Comparison of ENCODE assay signal across 20 cellular contexts in genomic region chr13:30480292-30480947, GRCh38. TPM values are rescaled to one million over a fixed set of nuclear protein-coding genes. Genes with fewer than 3 reads are reported as not detected.
DNase-seq lines count a peak whose midpoint lies in the region; ATAC-seq, FAIRE-seq and TF ChIP-seq lines count a peak whose summit lies in the region.
"Had no signal": no experiment of that assay in that cellular context is flagged by ENCODE, and none has a peak within 500 bp of the region (broad histone marks: within the 10 kb centered on the region; RNA-seq: fewer than 3 reads in every experiment).

No MANE protein-coding gene starts in this region.

- H3K14ac ChIP-seq in trophoblast cell (ENCODE audit: low read length): no peak overlapping the region

- H3K27me3 ChIP-seq in K562 (ENCODE audit: control insufficient read depth in 2 of 2, insufficient read depth in 2 of 2, low read length in 2 of 2) (peaks cover 5 to 19% of the 10 kb centered on the region in 2 experiments; a peak in 4 of 5 replicates), left lung (no peaks in the 10 kb centered on the region), trophoblast cell (ENCODE audit: insufficient read depth, low read length) (no peaks in the 10 kb centered on the region)
- H3K27me3 ChIP-seq: BLaER1, SJSA1 had no signal

- WGBS in K562 (ENCODE audit: insufficient coverage, low coverage, missing lambda C conversion rate): 5% methylated on average over 4 of the region's 6 CpGs
- WGBS in trophoblast cell (ENCODE audit: extremely low coverage, insufficient coverage, insufficient read length): no CpG with 5 or more reads among the region's 6 CpGs
- WGBS in lower leg skin, 2 donors: 55% methylated on average over 6 of the region's 6 CpGs

- H3K4me2 ChIP-seq in K562 (ENCODE audit: insufficient read depth, low read length) (no peak overlapping the region), trophoblast cell (ENCODE audit: low read length) (no peak overlapping the region)
- H3K4me2 ChIP-seq: BLaER1 had no signal

- H3K9me3 ChIP-seq in HEK293 (ENCODE audit: control insufficient read depth, insufficient read depth, low read depth, low read length) (no peaks in the 10 kb centered on the region), K562 (replicated peaks; ENCODE audit: control insufficient read depth, insufficient read depth, low read depth, low read length) (no peaks in the 10 kb centered on the region), left lung (no peaks in the 10 kb centered on the region), trophoblast cell (ENCODE audit: insufficient read depth, low read depth, low read length) (no peaks in the 10 kb centered on the region)
- H3K9me3 ChIP-seq: BLaER1, SJSA1 had no signal

- FAIRE-seq in K562 (lab: Jason Lieb, UNC): no peak
- FAIRE-seq: GM12892, GM18507 had no signal

- H3K36me3 ChIP-seq in HEK293 (ENCODE audit: control insufficient read depth in 2 of 2, insufficient read depth in 1 of 2, low read length in 2 of 2): no peaks in the 10 kb centered on the region
- no peaks in the 10 kb centered on the region for H3K36me3 ChIP-seq in K562 (ENCODE audit: control insufficient read depth, insufficient read depth, low read length)
- no peaks in the 10 kb centered on the region for H3K36me3 ChIP-seq in left lung
- H3K36me3 ChIP-seq in trophoblast cell (ENCODE audit: control insufficient read depth in 1 of 2, insufficient read depth in 2 of 2, low read length in 2 of 2): no peaks in the 10 kb centered on the region
- H3K36me3 ChIP-seq: BLaER1, SJSA1 had no signal

- intact Hi-C loops in K562 (cut with micrococcal nuclease): no loop called here
- intact Hi-C loops in left lung (cut with DNase I): no loop called here
- intact Hi-C loops in lower leg skin (cut with DNase I; ENCODE audit: low total_unique reads): no loop called here

- TF ChIP-seq CTCF in HEK293 (tag by site-specific recombination; IDR thresholded peaks at IDR 0.05) (no peak), K562 (IDR thresholded peaks at IDR 0.05 in 2 of 3, conservative IDR thresholded peaks at IDR 0.05 in 1 of 3; ENCODE audit: insufficient read depth in 2 of 3, low read depth in 1 of 3, low read length in 3 of 3) (no peak), left lung (IDR thresholded peaks at IDR 0.05) (no peak), lower leg skin (IDR thresholded peaks at IDR 0.05) (no peak)

- ATAC-seq in K562: no peak
- peak; percentile 96 for ATAC-seq in left lung
- no peak for ATAC-seq in GM19324 (IDR thresholded peaks at IDR 0.05; ENCODE audit: low FRiP score, unreplicated experiment)
- ATAC-seq: CD8-positive, alpha-beta T cell; Panc1 had no signal

- POLR2A ChIA-PET in HEK293 (lab: Yijun Ruan, JAX): no interaction called here
- POLR2A ChIA-PET in K562 (lab: Yijun Ruan, JAX): interaction anchor here (2.2 kb wide), 1 partner anchor 14 kb away, joined by 6 read pairs; the partner anchor contains the start of gene HMGB1

- in situ Hi-C loops in K562 (cut with MboI): no loop called here

- H3K23ac ChIP-seq in trophoblast cell (ENCODE audit: low read length): no peak overlapping the region

- CTCF ChIA-PET in HEK293 (lab: Yijun Ruan, JAX) (interaction anchor here (1.1 kb wide), 1 partner anchor 564 kb away, joined by 6 read pairs; no protein-coding TSS in a partner anchor), K562 (lab: Yijun Ruan, JAX; ENCODE audit: low intra/inter-chr PET ratio) (no interaction called here)

- H3K18ac ChIP-seq in trophoblast cell (ENCODE audit: low read length): peak overlapping the region; percentile 72

- no peak for TF ChIP-seq POLR2A in K562 (conservative IDR thresholded peaks at IDR 0.05)
- TF ChIP-seq POLR2A in lower leg skin (IDR thresholded peaks at IDR 0.05): no peak

- H3K9ac ChIP-seq in K562 (ENCODE audit: insufficient read depth in 1 of 2, low read depth in 2 of 2, low read length in 2 of 2) (no peak overlapping the region), trophoblast cell (ENCODE audit: low read length) (no peak overlapping the region)
- H3K9ac ChIP-seq: BLaER1 had no signal

- no TSS peak for BruUV-seq in K562 (replicated peaks; lab: Mats Ljungman, UMichigan)

- no peak overlapping the region for H3K4me3 ChIP-seq in HEK293 (ENCODE audit: low read depth, low read length)
- no peak overlapping the region for H3K4me3 ChIP-seq in K562
- no peak overlapping the region for H3K4me3 ChIP-seq in left lung
- H3K4me3 ChIP-seq in trophoblast cell (ENCODE audit: low read depth, low read length): no peak overlapping the region
- H3K4me3 ChIP-seq in lower leg skin (ENCODE audit: low read depth, poor library complexity, severe bottlenecking): no peak overlapping the region
- H3K4me3 ChIP-seq: BLaER1, SJSA1 had no signal

- no peak for TF ChIP-seq EP300 in K562 (IDR thresholded peaks at IDR 0.05; ENCODE audit: low read length)

- no peak for DNase-seq in K562 (ENCODE audit: extremely low read depth in 1 of 4, low spot score in 3 of 4)
- peak in 1 of 2 donors; percentile 41 for DNase-seq in left lung
- DNase-seq in trophoblast cell: no peak
- no peak for DNase-seq in stimulated activated CD4-positive, alpha-beta T cell treated with anti-CD3 and anti-CD28 coated beads, Interleukin-1b, Interleukin-23, amount 100 ng/mL, for 48 hours
- DNase-seq in lower leg skin (ENCODE audit: low spot score in 2 of 2): no peak
- no peak for DNase-seq in COLO829 (ENCODE audit: low spot score)
- DNase-seq: CD8-positive, alpha-beta T cell; DMS79; KG1; MV-4-11; NCI-H1417; NCI-H187 had no signal

- H3K27ac ChIP-seq in HEK293 (ENCODE audit: extremely low read depth, low read depth, low read length) (no peak overlapping the region), K562 (ENCODE audit: extremely low read depth, low read depth, low read length) (no peak overlapping the region), left lung (peak overlapping the region in 1 of 2 donors; percentile 39), trophoblast cell (ENCODE audit: low read depth, low read length) (no peak overlapping the region)
- H3K27ac ChIP-seq: BLaER1, SJSA1 had no signal

- H2BK12ac ChIP-seq in trophoblast cell (ENCODE audit: low read length): peak overlapping the region; percentile 55

- H2BK120ac ChIP-seq in trophoblast cell (ENCODE audit: insufficient read depth, low read length, poor library complexity): no peak overlapping the region

- H3K79me2 ChIP-seq in K562 (ENCODE audit: control insufficient read depth, insufficient read depth, low read length) (no peaks in the 10 kb centered on the region), trophoblast cell (ENCODE audit: control insufficient read depth, insufficient read depth, low read length, poor library complexity) (no peaks in the 10 kb centered on the region)

- no peak overlapping the region for H4K12ac ChIP-seq in trophoblast cell (ENCODE audit: low read depth, low read length)

- no peak for TF ChIP-seq RAD21 in K562 (CRISPR knock-in tag; conservative IDR thresholded peaks at IDR 0.05 in 1 of 2, IDR thresholded peaks at IDR 0.05 in 1 of 2)

- H4K91ac ChIP-seq in trophoblast cell (ENCODE audit: low read depth, low read length): peak overlapping the region; percentile 51

- H2AFZ ChIP-seq in K562 (ENCODE audit: low read depth, low read length) (no peak overlapping the region), trophoblast cell (ENCODE audit: insufficient read depth, low read length, poor library complexity) (no peak overlapping the region)

- H2BK5ac ChIP-seq in trophoblast cell (ENCODE audit: low read depth, low read length, poor library complexity): no peak overlapping the region

- no peak overlapping the region for H3K4ac ChIP-seq in trophoblast cell (ENCODE audit: low read depth, low read length)

- peaks cover 3% of the 10 kb centered on the region for H3K79me1 ChIP-seq in trophoblast cell (ENCODE audit: low read length)

- H2AK5ac ChIP-seq in trophoblast cell (ENCODE audit: low read length): peak overlapping the region; percentile 20

- H3K4me1 ChIP-seq in HEK293 (ENCODE audit: control insufficient read depth, insufficient read depth, low read length): no peaks in the 10 kb centered on the region
- no peaks in the 10 kb centered on the region for H3K4me1 ChIP-seq in K562 (replicated peaks in 1 of 2; ENCODE audit: control insufficient read depth in 2 of 2, insufficient read depth in 2 of 2, low read length in 2 of 2)
- H3K4me1 ChIP-seq in left lung: no peaks in the 10 kb centered on the region
- peaks cover 7 to 12% of the 10 kb centered on the region in 2 experiments for H3K4me1 ChIP-seq in trophoblast cell (ENCODE audit: control insufficient read depth in 1 of 2, insufficient read depth in 2 of 2, low read length in 2 of 2)
- H3K4me1 ChIP-seq: SJSA1 had no signal

- no peaks in the 10 kb centered on the region for H3K9me1 ChIP-seq in K562 (ENCODE audit: control insufficient read depth, insufficient read depth, low read length)

- peak overlapping the region; percentile 42 for H4K8ac ChIP-seq in trophoblast cell (ENCODE audit: low read depth, low read length)

- no peaks in the 10 kb centered on the region; the same call in 1 of the 2 replicates for H4K20me1 ChIP-seq in K562 (replicated peaks; ENCODE audit: control insufficient read depth, insufficient read depth, low read length)
- H4K20me1 ChIP-seq: BLaER1 had no signal

RNA-seq across cellular contexts. Expression of gene HMGB1, which starts 14.7 kb away (rescaled TPM):
- 55.4 and 188 TPM in 2 replicates for total RNA-seq in K562 (2011; cell fraction: chromatin; rRNA removed; ENCODE audit: low replicate concordance)
- 38.2 and 49.9 TPM in 2 replicates for total RNA-seq in K562 (2011; cell fraction: nucleolus; rRNA removed)
- total RNA-seq in K562 (2011; cell fraction: nucleoplasm; rRNA removed): 79.4 and 79.5 TPM in 2 replicates
- total RNA-seq in K562 (2014; rRNA removed): 566 and 689 TPM in 2 replicates
- total RNA-seq in K562 (2014; rRNA removed; fragmentation: Illumina TruSeq; extraction: Trizol): 933 and 1,114 TPM in 2 replicates
- 974 and 1,083 TPM in 2 replicates for total RNA-seq in K562 (2015; rRNA removed; fragmentation: Illumina TruSeq; extraction: Trizol)
- 441 and 442 TPM in 2 replicates for total RNA-seq in K562 (2021)
- 325 and 454 TPM in 2 replicates for polyA plus RNA-seq in K562 (2011; rRNA removed)
- polyA plus RNA-seq in K562 (2011; cell fraction: cytosol; rRNA removed): 50.0 and 125 TPM in 2 replicates
- 87.7 and 155 TPM in 2 replicates for polyA plus RNA-seq in K562 (2011; cell fraction: nucleus; rRNA removed)
- polyA plus RNA-seq in K562 (2012): 367 and 762 TPM in 2 replicates
- 1,153 and 1,284 TPM in 2 replicates for polyA plus RNA-seq in K562 (2014; fragmentation: Illumina TruSeq; extraction: Trizol)
- 1,000 to 10,000 TPM; 1,767 to 1,896 TPM for polyA plus RNA-seq in K562 (2014; fragmentation: Nextera tagmentation; extraction: Ambion mirVana)
- polyA plus RNA-seq in K562 (2014; rRNA removed): 835 and 850 TPM in 2 replicates
- polyA minus RNA-seq in K562 (2011; rRNA and poly(A)+ RNA removed): 163 and 197 TPM in 2 replicates
- polyA minus RNA-seq in K562 (2011; cell fraction: cytosol; rRNA and poly(A)+ RNA removed): 132 and 144 TPM in 2 replicates
- polyA minus RNA-seq in K562 (2011; cell fraction: nucleus; rRNA and poly(A)+ RNA removed): 54.7 and 120 TPM in 2 replicates
- total RNA-seq in left lung: 100 to 1,000 TPM; 249 to 256 TPM
- polyA plus RNA-seq in trophoblast cell (2013): 521 and 556 TPM in 2 replicates
- total RNA-seq in lower leg skin: 100 to 1,000 TPM; 158 to 262 (median 208) TPM

RNA-seq across cellular contexts. Expression of gene UBE2L5, which starts 58.1 kb away (rescaled TPM):
- not detected in 2 replicates for total RNA-seq in K562 (2011; cell fraction: chromatin; rRNA removed; ENCODE audit: low replicate concordance)
- not detected in 2 replicates for total RNA-seq in K562 (2011; cell fraction: nucleolus; rRNA removed)
- not detected in 2 replicates for total RNA-seq in K562 (2011; cell fraction: nucleoplasm; rRNA removed)
- total RNA-seq in K562 (2014; rRNA removed): not detected in 2 replicates
- total RNA-seq in K562 (2014; rRNA removed; fragmentation: Illumina TruSeq; extraction: Trizol): not detected in 2 replicates
- total RNA-seq in K562 (2015; rRNA removed; fragmentation: Illumina TruSeq; extraction: Trizol): not detected in 2 replicates
- total RNA-seq in K562 (2021): not detected in 2 replicates
- polyA plus RNA-seq in K562 (2011; rRNA removed): 1.4 and 1.5 TPM in 2 replicates
- polyA plus RNA-seq in K562 (2011; cell fraction: cytosol; rRNA removed): 0.33 TPM in 1 of 2 replicates, not detected in the other
- 0.35 TPM in 1 of 2 replicates, not detected in the other for polyA plus RNA-seq in K562 (2011; cell fraction: nucleus; rRNA removed)
- 0.62 and 7.2 TPM in 2 replicates for polyA plus RNA-seq in K562 (2012)
- 0.86 TPM in 1 of 2 replicates, not detected in the other for polyA plus RNA-seq in K562 (2014; fragmentation: Illumina TruSeq; extraction: Trizol)
- under 1 TPM in 1 of 2 experiments, not detected in 1; 0.22 TPM for polyA plus RNA-seq in K562 (2014; fragmentation: Nextera tagmentation; extraction: Ambion mirVana)
- not detected in 2 replicates for polyA plus RNA-seq in K562 (2014; rRNA removed)
- polyA minus RNA-seq in K562 (2011; rRNA and poly(A)+ RNA removed): 0.45 and 1.9 TPM in 2 replicates
- not detected in 2 replicates for polyA minus RNA-seq in K562 (2011; cell fraction: cytosol; rRNA and poly(A)+ RNA removed)
- polyA minus RNA-seq in K562 (2011; cell fraction: nucleus; rRNA and poly(A)+ RNA removed): not detected in 2 replicates
- total RNA-seq in left lung: not detected
- 0.05 TPM in 1 of 2 replicates, not detected in the other for polyA plus RNA-seq in trophoblast cell (2013)
- under 1 TPM in 2 of 4 donors, not detected in 2; 0.13 to 0.20 TPM for total RNA-seq in lower leg skin
- total RNA-seq: CD8-positive, alpha-beta T cell; H4; SJSA1 had no signal

Comparison
In these comparisons a context has a peak if more than half of its experiments do, and no peak if none do; other contexts are left out.
1. Of the 44 proteins assayed by ChIP-seq in both K562 and HEK293: peak only in K562: none; only in HEK293: none; in both: ZNF121; in neither: 43.